In the genomic region with DNA sequence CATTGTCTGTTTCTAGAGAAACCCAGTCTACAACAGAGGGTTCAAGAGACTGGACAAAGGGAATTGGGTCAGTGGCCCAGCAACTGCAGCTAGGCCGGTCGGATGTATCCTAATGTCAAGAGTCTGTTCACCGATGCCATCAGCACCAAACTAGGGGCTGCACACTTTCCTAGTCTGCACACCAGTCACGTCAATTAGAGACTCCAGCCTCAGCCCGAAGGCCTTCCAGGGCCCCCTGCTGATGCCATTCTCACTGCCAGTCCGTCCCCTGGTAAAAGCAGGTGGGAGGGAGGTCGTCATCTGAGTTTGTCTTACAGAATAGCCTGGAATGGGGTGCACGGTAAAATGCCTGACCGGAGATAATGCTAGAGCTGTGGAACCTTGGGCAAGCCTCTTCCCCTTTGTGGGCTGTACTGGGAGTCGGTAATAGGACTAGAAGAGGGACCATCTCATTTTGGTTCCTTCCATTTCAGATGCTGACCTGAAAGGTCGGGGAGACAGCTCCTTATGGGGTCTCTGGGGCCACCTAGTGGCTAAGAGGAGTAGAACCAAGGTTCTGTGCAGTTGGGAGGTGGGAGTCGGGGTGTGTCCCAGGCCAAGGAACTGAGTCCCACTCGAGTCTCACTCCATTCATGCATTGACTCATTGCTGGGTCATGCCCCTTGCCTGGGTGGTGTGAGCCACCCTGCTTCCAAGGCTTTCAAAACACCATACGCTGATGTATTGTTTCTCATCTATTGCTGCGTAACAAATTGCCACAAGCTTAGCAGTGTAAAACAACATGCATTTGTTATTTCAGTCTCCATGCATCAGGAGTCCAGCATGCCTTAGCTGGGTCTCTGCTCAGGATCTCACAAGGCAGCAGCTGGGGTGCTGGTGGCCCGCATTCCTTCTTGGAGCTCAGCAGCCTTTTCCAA, we compare ENCODE assay signal across 7 cellular contexts. TPM values are rescaled to one million over a fixed set of nuclear protein-coding genes. Genes with fewer than 3 reads are reported as not detected.
A peak's percentile ranks its signal among the peaks of the same experiment; 100 is the strongest.
DNase-seq lines count a peak whose midpoint lies in the region; ATAC-seq and TF ChIP-seq lines count a peak whose summit lies in the region.

No MANE protein-coding gene starts in this region.

- H3K27ac ChIP-seq in fibroblast of lung (ENCODE audit: insufficient read depth, low read length) (no peak overlapping the region), neural progenitor cell (peak overlapping the region; percentile 53), aorta (ENCODE audit: low read depth in 1 of 2, low read length in 2 of 2) (no peak overlapping the region)

- no peak overlapping the region for H3K4me3 ChIP-seq in GM06990 (replicated peaks; ENCODE audit: low read depth, low read length)
- H3K4me3 ChIP-seq in fibroblast of lung (replicated peaks in 1 of 4; ENCODE audit: control extremely low read depth in 1 of 4, insufficient read depth in 1 of 4, low read depth in 3 of 4, low read length in 4 of 4) = peak overlapping the region in 1 of 4 experiments; percentile 0
- H3K4me3 ChIP-seq in neural progenitor cell = peak overlapping the region; percentile 97
- H3K4me3 ChIP-seq in aorta (ENCODE audit: low read length in 2 of 2) = no peak overlapping the region

- H3K9me3 Mint-ChIP-seq in neural progenitor cell = no peaks in the 10 kb centered on the region

- H3K27ac Mint-ChIP-seq in neural progenitor cell = no peak overlapping the region

- H3K36me3 Mint-ChIP-seq in neural progenitor cell = peaks cover 20% of the 10 kb centered on the region

- H3K79me2 ChIP-seq in fibroblast of lung (ENCODE audit: control insufficient read depth, insufficient read depth, low read length) (peaks cover 26% of the 10 kb centered on the region), neural progenitor cell (ENCODE audit: low read depth) (peaks cover 56% of the 10 kb centered on the region)

- H2AFZ ChIP-seq in fibroblast of lung (ENCODE audit: low read length) = no peak overlapping the region
- H2AFZ ChIP-seq in neural progenitor cell (replicated peaks) = no peak overlapping the region

- peak overlapping the region; percentile 77 for H3K4me3 Mint-ChIP-seq in neural progenitor cell

- H3F3A ChIP-seq in neural progenitor cell (ENCODE audit: low read depth) = peaks cover 38% of the 10 kb centered on the region

- ATAC-seq in aorta (ENCODE audit: low FRiP score) = peak; percentile 36

- peaks cover 3% of the 10 kb centered on the region for H3K27me3 Mint-ChIP-seq in neural progenitor cell (ENCODE audit: insufficient read depth, low read depth)

- H4K20me1 ChIP-seq in fibroblast of lung (ENCODE audit: control insufficient read depth, extremely low read depth, insufficient read depth, low read length) = peaks cover 4% of the 10 kb centered on the region
- H4K20me1 ChIP-seq in neural progenitor cell (ENCODE audit: low read depth) = peaks cover 60% of the 10 kb centered on the region

- DNase-seq in GM06990 (ENCODE audit: extremely low read depth, insufficient read length) (no peak), OCI-M1 (lab: John Stamatoyannopoulos, UW) (peak; percentile 93), fibroblast of lung (ENCODE audit: low read depth in 2 of 2) (peak; percentile 59 to 84), neural progenitor cell (ENCODE audit: low spot score) (peak; percentile 87), aorta (peak; percentile 60 to 70)
- peak; percentile 67 to 73 for DNase-seq in activated T-cell treated with anti-CD3 and anti-CD28 coated beads, Interleukin-2, amount 50 U/mL, for 48 hours

- H3K4me1 Mint-ChIP-seq in neural progenitor cell = peaks cover 34% of the 10 kb centered on the region

- TF ChIP-seq EP300 in Ishikawa (IDR thresholded peaks at IDR 0.05; ENCODE audit: borderline replicate concordance) = no peak

- no peak overlapping the region for H3K4me2 ChIP-seq in fibroblast of lung (ENCODE audit: extremely low read depth, insufficient read depth, low read length)
- H3K4me2 ChIP-seq in neural progenitor cell = peak overlapping the region; percentile 94

- intact Hi-C loops in aorta (cut with DNase I) = loop anchor here in 1 of 2 donors (5.0 to 10.0 kb wide), 2 partner anchors 66 to 118 kb away; no protein-coding TSS in a partner anchor

- H3K4me1 ChIP-seq in fibroblast of lung (ENCODE audit: control insufficient read depth, extremely low read depth, insufficient read depth, low read length) (peaks cover 10% of the 10 kb centered on the region), neural progenitor cell (peaks cover 21% of the 10 kb centered on the region), aorta (ENCODE audit: control insufficient read depth in 1 of 2, insufficient read depth in 2 of 2, low read length in 2 of 2) (no peaks in the 10 kb centered on the region)

- peak; percentile 91 for TF ChIP-seq CTCF in GM06990 (IDR thresholded peaks at IDR 0.05; ENCODE audit: insufficient read depth, low read length, poor library complexity, severe bottlenecking)
- TF ChIP-seq CTCF in fibroblast of lung (conservative IDR thresholded peaks at IDR 0.05 in 1 of 2, IDR thresholded peaks at IDR 0.05 in 1 of 2; ENCODE audit: low read depth in 1 of 2, low read length in 2 of 2) = peak; percentile 88 to 96
- peak; percentile 86 for TF ChIP-seq CTCF in neural progenitor cell (IDR thresholded peaks at IDR 0.05)

- H3K9ac ChIP-seq in fibroblast of lung (ENCODE audit: insufficient read depth, low read length) = no peak overlapping the region
- H3K9ac ChIP-seq in neural progenitor cell = no peak overlapping the region

- H3K36me3 ChIP-seq in GM06990 (ENCODE audit: control insufficient read depth, insufficient read depth, low read length) (no peaks in the 10 kb centered on the region), fibroblast of lung (ENCODE audit: control insufficient read depth, insufficient read depth, low read length) (peaks cover 4% of the 10 kb centered on the region), neural progenitor cell (no peaks in the 10 kb centered on the region), aorta (ENCODE audit: control insufficient read depth in 1 of 2, insufficient read depth in 2 of 2, low read length in 1 of 2) (no peaks in the 10 kb centered on the region)

- H3K9me3 ChIP-seq in fibroblast of lung (ENCODE audit: control insufficient read depth, insufficient read depth, low read depth, low read length) = no peaks in the 10 kb centered on the region
- no peaks in the 10 kb centered on the region for H3K9me3 ChIP-seq in neural progenitor cell (ENCODE audit: low read depth)
- H3K9me3 ChIP-seq in aorta (ENCODE audit: control insufficient read depth, low read length) = no peaks in the 10 kb centered on the region

- peak; percentile 85 for TF ChIP-seq RAD21 in Ishikawa (IDR thresholded peaks at IDR 0.05; ENCODE audit: low read depth)

- WGBS in aorta, 2 donors = 42 to 43% methylated on average over 16 of the region's 16 CpGs

- H3K27me3 ChIP-seq in GM06990 (replicated peaks; ENCODE audit: control insufficient read depth, insufficient read depth, low read length) (no peaks in the 10 kb centered on the region), fibroblast of lung (ENCODE audit: control insufficient read depth, insufficient read depth, low read length) (no peaks in the 10 kb centered on the region), neural progenitor cell (no peaks in the 10 kb centered on the region), aorta (ENCODE audit: control insufficient read depth in 1 of 2, insufficient read depth in 2 of 2, low read length in 1 of 2) (no peaks in the 10 kb centered on the region)

TF ChIP-seq in Ishikawa, 13 proteins besides CTCF, POLR2A, EP300 and RAD21:
- TF ChIP-seq, protein P1, sequence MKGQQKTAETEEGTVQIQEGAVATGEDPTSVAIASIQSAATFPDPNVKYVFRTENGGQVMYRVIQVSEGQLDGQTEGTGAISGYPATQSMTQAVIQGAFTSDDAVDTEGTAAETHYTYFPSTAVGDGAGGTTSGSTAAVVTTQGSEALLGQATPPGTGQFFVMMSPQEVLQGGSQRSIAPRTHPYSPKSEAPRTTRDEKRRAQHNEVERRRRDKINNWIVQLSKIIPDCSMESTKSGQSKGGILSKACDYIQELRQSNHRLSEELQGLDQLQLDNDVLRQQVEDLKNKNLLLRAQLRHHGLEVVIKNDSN (IDR thresholded peaks at IDR 0.05) = no peak
- TF ChIP-seq FOXM1 (IDR thresholded peaks at IDR 0.05; ENCODE audit: borderline replicate concordance, low read depth) (no peak), CREB1 (IDR thresholded peaks at IDR 0.05; ENCODE audit: low read depth) (no peak), ZBTB7A (IDR thresholded peaks at IDR 0.05; ENCODE audit: low read depth) (0 out of 2 replicates have a peak, but pooled peaks have one; percentile 32)

RNA-seq across cellular contexts. Expression of a gene that starts 5.1 kb away (rescaled TPM):
- 5.6 and 7.3 TPM in 2 replicates for total RNA-seq in fibroblast of lung
- 4.0 and 4.7 TPM in 2 replicates for polyA plus RNA-seq in fibroblast of lung
- polyA plus RNA-seq in fibroblast of lung (2012) = 14.3 and 15.4 TPM in 2 replicates
- 6.5 and 6.6 TPM in 2 replicates for polyA minus RNA-seq in fibroblast of lung (ENCODE audit: low replicate concordance)
- 5.3 and 26.6 TPM in 2 replicates for total RNA-seq in neural progenitor cell (ENCODE audit: low replicate concordance)
- 10 to 100 TPM in 1 of 2 donors, 1 to 10 TPM in 1; 6.1 to 12.5 TPM for total RNA-seq in aorta
- 1 to 10 TPM; 1.5 to 4.2 TPM for polyA plus RNA-seq in aorta

RNA-seq across cellular contexts. Expression of a gene that starts 16.4 kb away (rescaled TPM):
- total RNA-seq in fibroblast of lung (23.1 and 34.5 TPM in 2 replicates), neural progenitor cell (ENCODE audit: low replicate concordance) (8.8 and 20.1 TPM in 2 replicates), aorta (10 to 100 TPM; 31.0 to 38.0 TPM)
- polyA plus RNA-seq in fibroblast of lung (56.0 and 60.5 TPM in 2 replicates), aorta (10 to 100 TPM; 12.0 to 40.6 TPM)
- polyA plus RNA-seq in fibroblast of lung (2012) = 67.4 and 75.8 TPM in 2 replicates
- 82.9 and 98.7 TPM in 2 replicates for polyA minus RNA-seq in fibroblast of lung (ENCODE audit: low replicate concordance)

RNA-seq across cellular contexts. Expression of a gene that starts 33.1 kb away (rescaled TPM):
- total RNA-seq in fibroblast of lung (11.6 and 11.8 TPM in 2 replicates), neural progenitor cell (ENCODE audit: low replicate concordance) (24.2 and 43.4 TPM in 2 replicates), aorta (10 to 100 TPM; 12.9 to 13.7 TPM)
- polyA plus RNA-seq in fibroblast of lung (8.7 TPM in 2 replicates), aorta (1 to 10 TPM; 7.7 to 9.3 TPM)
- polyA plus RNA-seq in fibroblast of lung (2012) = 8.1 and 8.7 TPM in 2 replicates
- 3.7 and 6.8 TPM in 2 replicates for polyA minus RNA-seq in fibroblast of lung (ENCODE audit: low replicate concordance)

RNA-seq across cellular contexts. Expression of a gene that starts 39.9 kb away (rescaled TPM):
- total RNA-seq in fibroblast of lung = 3.9 and 4.8 TPM in 2 replicates
- polyA plus RNA-seq in fibroblast of lung = 8.5 and 8.9 TPM in 2 replicates
- polyA plus RNA-seq in fibroblast of lung (2012) = 5.3 and 6.1 TPM in 2 replicates
- 0.27 and 3.2 TPM in 2 replicates for polyA minus RNA-seq in fibroblast of lung (ENCODE audit: low replicate concordance)
- total RNA-seq in neural progenitor cell (ENCODE audit: low replicate concordance) = 5.0 and 6.0 TPM in 2 replicates
- 10 to 100 TPM in 1 of 2 donors, 1 to 10 TPM in 1; 4.6 to 11.1 TPM for total RNA-seq in aorta
- polyA plus RNA-seq in aorta = 1 to 10 TPM; 5.3 to 5.6 TPM

RNA-seq across cellular contexts. Expression of a gene that starts 50.1 kb away (rescaled TPM):
- 194 and 202 TPM in 2 replicates for total RNA-seq in fibroblast of lung
- polyA plus RNA-seq in fibroblast of lung = 13.3 and 23.4 TPM in 2 replicates
- polyA plus RNA-seq in fibroblast of lung (2012) = 13.6 and 26.7 TPM in 2 replicates
- 12.4 and 25.7 TPM in 2 replicates for polyA minus RNA-seq in fibroblast of lung (ENCODE audit: low replicate concordance)
- total RNA-seq in neural progenitor cell (ENCODE audit: low replicate concordance) = 0.43 and 3.7 TPM in 2 replicates
- 1 to 10 TPM; 2.9 to 3.7 TPM for total RNA-seq in aorta
- polyA plus RNA-seq in aorta = 1 to 10 TPM; 2.0 to 3.1 TPM
